ENCODE assay signal across 13 cellular contexts in the genomic region with DNA sequence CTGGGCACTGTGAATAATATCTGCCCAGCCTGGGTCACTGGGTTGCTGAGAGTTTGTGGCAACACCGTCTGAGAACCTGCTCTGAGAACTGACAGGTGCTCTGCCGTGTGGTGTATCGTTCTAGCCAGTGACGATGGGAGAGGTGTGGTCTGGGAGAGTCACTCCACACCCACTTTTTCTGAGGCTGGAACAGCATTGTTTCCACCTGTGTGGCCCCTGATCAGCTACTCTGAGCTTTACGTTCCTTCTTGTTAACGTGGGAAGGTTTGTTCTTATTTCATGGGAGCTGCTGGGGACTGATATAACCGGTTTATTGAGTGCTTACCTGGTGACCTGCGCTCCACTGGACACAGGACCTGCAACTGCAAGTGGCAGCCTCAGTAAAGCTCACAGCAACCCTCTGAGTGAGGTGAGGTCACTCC. TPM values are rescaled to one million over a fixed set of nuclear protein-coding genes. Genes with fewer than 3 reads are reported as not detected.
DNase-seq lines count a peak whose midpoint lies in the region; ATAC-seq and TF ChIP-seq lines count a peak whose summit lies in the region.
"Had no signal": no experiment of that assay in that cellular context is flagged by ENCODE, and none has a peak within 500 bp of the region (broad histone marks: within the 10 kb centered on the region; RNA-seq: fewer than 3 reads in every experiment).

No MANE protein-coding gene starts in this region.

- DNase-seq in COLO668 (lab: John Stamatoyannopoulos, UW; ENCODE audit: unreplicated experiment) = peak; percentile 81
- peak; percentile 84 for DNase-seq in HT-29 (ENCODE audit: low spot score)
- DNase-seq in body of pancreas = peak; percentile 74 to 87 (median 84)
- peak; percentile 66 to 79 (median 69) for DNase-seq in mucosa of descending colon
- no peak for DNase-seq in NCI-H524 (lab: John Stamatoyannopoulos, UW)
- no peak for DNase-seq in SHP77 treated with DMSO at 0.1 percent for 48 hours (lab: John Stamatoyannopoulos, UW)
- DNase-seq in effector memory CD4-positive, alpha-beta T cell = no peak
- DNase-seq: amniotic stem cell, glutamatergic neuron, NCI-H1105, OCI-M1, T-helper 9 cell had no signal

- peak overlapping the region; percentile 67 to 81 (median 75) for H3K27ac ChIP-seq in body of pancreas
- H3K27ac ChIP-seq in effector memory CD4-positive, alpha-beta T cell (ENCODE audit: insufficient read depth, low read length, poor library complexity, severe bottlenecking) = no peak overlapping the region

- 19 to 36% methylated on average over 4 to 8 of the region's 8 CpGs for WGBS in body of pancreas, 2 donors

- TF ChIP-seq POLR2A in body of pancreas (IDR thresholded peaks at IDR 0.05) = peak; percentile 23 to 48 (median 32)

- no peaks in the 10 kb centered on the region for H3K27me3 ChIP-seq in body of pancreas
- no peaks in the 10 kb centered on the region for H3K27me3 ChIP-seq in effector memory CD4-positive, alpha-beta T cell (replicated peaks; ENCODE audit: control insufficient read depth, insufficient read depth, low read length, poor library complexity, severe bottlenecking)

- intact Hi-C loops in body of pancreas (cut with DNase I) (no loop called here), mucosa of descending colon (cut with DNase I, micrococcal nuclease) (no loop called here)

- H3K4me1 ChIP-seq in body of pancreas (peaks cover 60% of the 10 kb centered on the region), mucosa of descending colon (ENCODE audit: low read depth) (peaks cover 20% of the 10 kb centered on the region)
- H3K4me1 ChIP-seq in effector memory CD4-positive, alpha-beta T cell (ENCODE audit: control insufficient read depth, insufficient read depth, low read length, poor library complexity, severe bottlenecking) = peaks cover 14% of the 10 kb centered on the region

- H3K9me3 ChIP-seq in body of pancreas (no peaks in the 10 kb centered on the region), mucosa of descending colon (no peaks in the 10 kb centered on the region)
- no peaks in the 10 kb centered on the region for H3K9me3 ChIP-seq in effector memory CD4-positive, alpha-beta T cell (ENCODE audit: control insufficient read depth, low read length)

- ATAC-seq in body of pancreas (peak; percentile 84), mucosa of descending colon (peak; percentile 92), GM21528 (IDR thresholded peaks at IDR 0.05; ENCODE audit: low FRiP score, unreplicated experiment) (no peak)

- H3K36me3 ChIP-seq in body of pancreas (replicated peaks in 1 of 2; ENCODE audit: insufficient read depth in 1 of 2, low read depth in 2 of 2) (no peaks in the 10 kb centered on the region), mucosa of descending colon (ENCODE audit: low read depth) (no peaks in the 10 kb centered on the region)
- H3K36me3 ChIP-seq in effector memory CD4-positive, alpha-beta T cell (ENCODE audit: control insufficient read depth, insufficient read depth, low read length) = no peaks in the 10 kb centered on the region

- TF ChIP-seq CTCF in body of pancreas (IDR thresholded peaks at IDR 0.05) (no peak), mucosa of descending colon (IDR thresholded peaks at IDR 0.05) (no peak)

- no peak overlapping the region for H3K4me3 ChIP-seq in body of pancreas
- no peak overlapping the region for H3K4me3 ChIP-seq in mucosa of descending colon
- H3K4me3 ChIP-seq in effector memory CD4-positive, alpha-beta T cell (ENCODE audit: insufficient read depth, low read depth, low read length, poor library complexity, severe bottlenecking) = no peak overlapping the region

RNA-seq across cellular contexts. Expression of a gene that starts 34.8 kb away (rescaled TPM):
- total RNA-seq in HT-29 (2014; rRNA removed; shearing (Covaris generic)) = 0.05 and 0.13 TPM in 2 replicates
- total RNA-seq in body of pancreas (10 to 100 TPM; 30.0 to 39.7 TPM), mucosa of descending colon (10 to 100 TPM; 16.5 to 37.4 (median 32.1) TPM)

Comparison
In these comparisons a context has a peak if more than half of its experiments do, and no peak if none do; other contexts are left out.
1. DNase-seq: peak in COLO668 (single experiment), HT-29 (single experiment), body of pancreas (4 of 4) and mucosa of descending colon (3 of 3); none in NCI-H524 (0 of 2), SHP77 treated with DMSO at 0.1 percent for 48 hours (single experiment) and effector memory CD4-positive, alpha-beta T cell (0 of 3).
2. RNA of a gene that starts 34.8 kb away (total RNA-seq): 30.0 to 39.7 TPM in body of pancreas and 16.5 to 37.4 TPM in mucosa of descending colon; 0.05 to 0.13 TPM in HT-29; every median in the first group is over 10 times any median in the second.